In genomic region chr18:46337206-46337710, GRCh38 we compare ENCODE assay signal across 20 cellular contexts.
A peak's percentile ranks its signal among the peaks of the same experiment; 100 is the strongest.
DNase-seq lines count a peak whose midpoint lies in the region; TF ChIP-seq lines count a peak whose summit lies in the region.
"Had no signal": no experiment of that assay in that cellular context is flagged by ENCODE, and none has a peak within 500 bp of the region (broad histone marks: within the 10 kb centered on the region; RNA-seq: fewer than 3 reads in every experiment).

No MANE protein-coding gene starts in this region.

- peak; percentile 17 for TF ChIP-seq RAD21 in neural cell (conservative IDR thresholded peaks at IDR 0.05)

- H3K4me3 ChIP-seq in neural cell (ENCODE audit: low read length) (peak overlapping the region; percentile 72), H7 (ENCODE audit: insufficient read depth, low read depth, low read length) (no peak overlapping the region)
- H3K4me3 ChIP-seq: ascending aorta, left lung, vagina had no signal

- H3K27ac Mint-ChIP-seq in CD14-positive monocyte: no peak overlapping the region
- H3K27ac Mint-ChIP-seq in brain: peak overlapping the region; percentile 98 to 100 (median 100)
- H3K27ac Mint-ChIP-seq: naive B cell had no signal

- DNase-seq in CD14-positive monocyte (ENCODE audit: low spot score) (no peak), NCI-H1092 treated with DMSO at 0.1 percent for 48 hours (lab: John Stamatoyannopoulos, UW) (peak; percentile 73), H7 (no peak)
- DNase-seq in effector CD4-positive, alpha-beta T cell: no peak
- no peak for DNase-seq in activated CD4-positive, alpha-beta T cell treated with anti-CD3 and anti-CD28 coated beads for 4 hours
- DNase-seq in stimulated activated naive CD4-positive, alpha-beta T cell (lab: John Stamatoyannopoulos, UW): no peak
- DNase-seq: activated CD8-positive, alpha-beta memory T cell treated with anti-CD3 and anti-CD28 coated beads for 24 hours; activated effector memory CD4-positive, alpha-beta T cell treated with Interleukin-2 at 50 U/mL for 16 hours; AML-193; DMS153; KG1; left lung; naive B cell; NCI-H146; NCI-H748 treated with DMSO at 0.1 percent for 48 hours; stimulated activated CD4-positive, alpha-beta T cell treated with anti-CD3 and anti-CD28 coated beads, Interleukin-4, amount 100 ng/mL, for 1 hour had no signal

- peak overlapping the region; percentile 99 for H3K4me2 ChIP-seq in neural cell (ENCODE audit: low read length)

- no peaks in the 10 kb centered on the region for H3K9me2 ChIP-seq in neural cell (ENCODE audit: insufficient read depth, low read length)

- H3K27ac ChIP-seq in neural cell (ENCODE audit: low read length): peak overlapping the region; percentile 98
- H3K27ac ChIP-seq: ascending aorta, left lung, vagina had no signal

- no peak for TF ChIP-seq CTCF in CD14-positive monocyte (IDR thresholded peaks at IDR 0.05)
- no peak for TF ChIP-seq CTCF in brain (conservative IDR thresholded peaks at IDR 0.05)
- no peak for TF ChIP-seq CTCF in neural cell (IDR thresholded peaks at IDR 0.05; ENCODE audit: poor library complexity, severe bottlenecking)

- H3K79me2 ChIP-seq in neural cell (replicated peaks; ENCODE audit: insufficient read depth, low read length): peaks cover 92% of the 10 kb centered on the region

- H3K36me3 Mint-ChIP-seq in CD14-positive monocyte (peaks cover 11 to 15% of the 10 kb centered on the region in 2 donors), brain (peaks cover 18% of the 10 kb centered on the region)

- H2AFZ ChIP-seq in neural cell (ENCODE audit: low read depth, low read length): no peak overlapping the region

- H3K9ac ChIP-seq in neural cell (ENCODE audit: low read length): peak overlapping the region; percentile 97

- H3K27me3 Mint-ChIP-seq in CD14-positive monocyte (ENCODE audit: low read depth in 3 of 3) (peaks cover 63 to 72% (median 65%) of the 10 kb centered on the region in 3 donors), brain (peaks cover 16% of the 10 kb centered on the region)

- H3K4me1 Mint-ChIP-seq in CD14-positive monocyte (peaks cover 62% of the 10 kb centered on the region), brain (peaks cover 82% of the 10 kb centered on the region)

- no peaks in the 10 kb centered on the region for H3K27me3 ChIP-seq in neural cell (ENCODE audit: insufficient read depth, low read depth, low read length)
- peaks cover 23% of the 10 kb centered on the region for H3K27me3 ChIP-seq in H7 (ENCODE audit: control insufficient read depth, insufficient read depth, low read length)
- H3K27me3 ChIP-seq: ascending aorta, vagina had no signal

- TF ChIP-seq EP300 in neural cell (conservative IDR thresholded peaks at IDR 0.05; ENCODE audit: poor library complexity, severe bottlenecking): no peak

- peaks cover 1% of the 10 kb centered on the region for H4K20me1 ChIP-seq in neural cell (ENCODE audit: insufficient read depth)

- H3K9me3 Mint-ChIP-seq in CD14-positive monocyte (peaks cover 0 to 7% (median 5%) of the 10 kb centered on the region in 7 donors), brain (peaks cover 0 to 10% (median 0%) of the 10 kb centered on the region in 5 experiments)
- H3K9me3 Mint-ChIP-seq: naive B cell had no signal

- peaks cover 11% of the 10 kb centered on the region for H3F3A ChIP-seq in neural cell (ENCODE audit: insufficient read depth, low read length, poor library complexity, severe bottlenecking)

- intact Hi-C loops in CD14-positive monocyte (cut with micrococcal nuclease): no loop called here

- peaks cover 3% of the 10 kb centered on the region for H3K36me3 ChIP-seq in neural cell (ENCODE audit: insufficient read depth, low read length)
- H3K36me3 ChIP-seq in H7 (replicated peaks; ENCODE audit: control insufficient read depth, insufficient read depth, low read length): no peaks in the 10 kb centered on the region
- H3K36me3 ChIP-seq: ascending aorta, left lung, vagina had no signal

- no peaks in the 10 kb centered on the region for H3K9me3 ChIP-seq in neural cell (ENCODE audit: low read length)
- H3K9me3 ChIP-seq: ascending aorta, left lung, vagina had no signal

- H3K4me3 Mint-ChIP-seq in CD14-positive monocyte: peak overlapping the region; percentile 48 to 79
- H3K4me3 Mint-ChIP-seq in brain: peak overlapping the region; percentile 96 to 100 (median 99)
- H3K4me3 Mint-ChIP-seq: naive B cell had no signal

TF ChIP-seq in neural cell, 6 proteins besides CTCF, POLR2A, EP300 and RAD21:
- TF ChIP-seq MXI1 (conservative IDR thresholded peaks at IDR 0.05; ENCODE audit: poor library complexity, severe bottlenecking): peak; percentile 25
- no peak for TF ChIP-seq SMC3 (conservative IDR thresholded peaks at IDR 0.05; ENCODE audit: poor library complexity)
- TF ChIP-seq TAF1 (IDR thresholded peaks at IDR 0.05; ENCODE audit: low read depth): no peak
- TF ChIP-seq POLR2AphosphoS5 (IDR thresholded peaks at IDR 0.05): peak; percentile 40
- TF ChIP-seq, protein P1, sequence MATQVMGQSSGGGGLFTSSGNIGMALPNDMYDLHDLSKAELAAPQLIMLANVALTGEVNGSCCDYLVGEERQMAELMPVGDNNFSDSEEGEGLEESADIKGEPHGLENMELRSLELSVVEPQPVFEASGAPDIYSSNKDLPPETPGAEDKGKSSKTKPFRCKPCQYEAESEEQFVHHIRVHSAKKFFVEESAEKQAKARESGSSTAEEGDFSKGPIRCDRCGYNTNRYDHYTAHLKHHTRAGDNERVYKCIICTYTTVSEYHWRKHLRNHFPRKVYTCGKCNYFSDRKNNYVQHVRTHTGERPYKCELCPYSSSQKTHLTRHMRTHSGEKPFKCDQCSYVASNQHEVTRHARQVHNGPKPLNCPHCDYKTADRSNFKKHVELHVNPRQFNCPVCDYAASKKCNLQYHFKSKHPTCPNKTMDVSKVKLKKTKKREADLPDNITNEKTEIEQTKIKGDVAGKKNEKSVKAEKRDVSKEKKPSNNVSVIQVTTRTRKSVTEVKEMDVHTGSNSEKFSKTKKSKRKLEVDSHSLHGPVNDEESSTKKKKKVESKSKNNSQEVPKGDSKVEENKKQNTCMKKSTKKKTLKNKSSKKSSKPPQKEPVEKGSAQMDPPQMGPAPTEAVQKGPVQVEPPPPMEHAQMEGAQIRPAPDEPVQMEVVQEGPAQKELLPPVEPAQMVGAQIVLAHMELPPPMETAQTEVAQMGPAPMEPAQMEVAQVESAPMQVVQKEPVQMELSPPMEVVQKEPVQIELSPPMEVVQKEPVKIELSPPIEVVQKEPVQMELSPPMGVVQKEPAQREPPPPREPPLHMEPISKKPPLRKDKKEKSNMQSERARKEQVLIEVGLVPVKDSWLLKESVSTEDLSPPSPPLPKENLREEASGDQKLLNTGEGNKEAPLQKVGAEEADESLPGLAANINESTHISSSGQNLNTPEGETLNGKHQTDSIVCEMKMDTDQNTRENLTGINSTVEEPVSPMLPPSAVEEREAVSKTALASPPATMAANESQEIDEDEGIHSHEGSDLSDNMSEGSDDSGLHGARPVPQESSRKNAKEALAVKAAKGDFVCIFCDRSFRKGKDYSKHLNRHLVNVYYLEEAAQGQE (IDR thresholded peaks at IDR 0.05; ENCODE audit: borderline replicate concordance): no peak
- no peak for TF ChIP-seq EZH2 (IDR thresholded peaks at IDR 0.05; ENCODE audit: borderline replicate concordance, insufficient read depth, low read length, poor library complexity, severe bottlenecking)

Comparison
In these comparisons a context has a peak if more than half of its experiments do, and no peak if none do; other contexts are left out.
1. H3K27ac Mint-ChIP-seq: peak in brain (5 of 5); none in CD14-positive monocyte (0 of 7).